21 cellular contexts compared by ENCODE assay signal in genomic region chr5:33228149-33228548, GRCh38.
"Had no signal": no experiment of that assay in that cellular context is flagged by ENCODE, and none has a peak within 500 bp of the region (broad histone marks: within the 10 kb centered on the region; RNA-seq: fewer than 3 reads in every experiment).

No MANE protein-coding gene starts in this region.

- H3K27me3 ChIP-seq: dorsolateral prefrontal cortex, gastrocnemius medialis, heart left ventricle, left lung, stomach had no signal

- H3K4me1 ChIP-seq: left lung had no signal

- H3K9me3 ChIP-seq: gastrocnemius medialis had no signal

- H3K27ac ChIP-seq: dorsolateral prefrontal cortex, left lung, stomach had no signal

- H3K4me3 ChIP-seq: dorsolateral prefrontal cortex, gastrocnemius medialis, heart left ventricle, left lung, smooth muscle cell, stomach had no signal

- DNase-seq: activated CD4-positive, alpha-beta T cell treated with anti-CD3 and anti-CD28 coated beads for 48 hours; activated CD4-positive, CD25-positive, alpha-beta regulatory T cell; activated CD8-positive, alpha-beta T cell treated with anti-CD3 and anti-CD28 coated beads for 36 hours; activated naive CD4-positive, alpha-beta T cell; activated T-cell treated with anti-CD3 and anti-CD28 coated beads, Interleukin-2, amount 50 U/mL, for 1 hour; caudate nucleus; dorsolateral prefrontal cortex; endodermal cell; erythroblast; gastrocnemius medialis; heart left ventricle; left lung; mammary epithelial cell; midbrain; nephron progenitor cell; right cardiac atrium; stimulated activated CD4-positive, alpha-beta T cell treated with anti-CD3 and anti-CD28 coated beads, Interleukin-4, amount 100 ng/mL, for 24 hours; stomach had no signal

- H3K36me3 ChIP-seq: gastrocnemius medialis, heart left ventricle, left lung, stomach had no signal

- H3K4me2 ChIP-seq: smooth muscle cell had no signal

- ATAC-seq: activated CD8-positive, alpha-beta T cell treated with anti-CD3 and anti-CD28 coated beads for 36 hours; activated T-helper 17 cell treated with anti-CD3 and anti-CD28 coated beads, Interleukin-2, amount 50 U/mL, for 72 hours; gastrocnemius medialis; heart left ventricle; left lung; right cardiac atrium; stimulated activated effector memory CD8-positive, alpha-beta T cell treated with anti-CD3 and anti-CD28 coated beads, Interleukin-12 subunit alpha, Interleukin-12 subunit beta, amount 100 ng/mL, for 72 hours had no signal
